In genomic region chr11:72752088-72752914, GRCh38 we compare ENCODE assay signal across 8 cellular contexts. TPM values are rescaled to one million over a fixed set of nuclear protein-coding genes. Genes with fewer than 3 reads are reported as not detected.
DNase-seq lines count a peak whose midpoint lies in the region; ATAC-seq, FAIRE-seq and TF ChIP-seq lines count a peak whose summit lies in the region.

Gene ARAP1, minus strand, starts transcription at chr11:72752408. Its CDS starts 25,280 bp downstream, at chr11:72727128.

- H3K36me3 Mint-ChIP-seq in CD14-positive monocyte = peaks cover 29 to 34% of the 10 kb centered on the region in 2 donors

- H3K4me3 Mint-ChIP-seq in CD14-positive monocyte = peak within 1 kb of the TSS; percentile 91 to 99

- TF ChIP-seq CTCF in CD14-positive monocyte (IDR thresholded peaks at IDR 0.05) (no peak), neutrophil (IDR thresholded peaks at IDR 0.05) (peak; percentile 59), subcutaneous adipose tissue (IDR thresholded peaks at IDR 0.05; ENCODE audit: low read depth) (no peak)

- H3K9me3 ChIP-seq in HUES6 (ENCODE audit: control insufficient read depth, insufficient read depth, low read depth, low read length) = no peaks in the 10 kb centered on the region
- H3K9me3 ChIP-seq in SJCRH30 (replicated peaks) = no peaks in the 10 kb centered on the region
- H3K9me3 ChIP-seq in neutrophil = no peaks in the 10 kb centered on the region

- H3K4me1 Mint-ChIP-seq in CD14-positive monocyte = peaks cover 59% of the 10 kb centered on the region

- H3K4me1 ChIP-seq in HUES6 (ENCODE audit: control insufficient read depth, insufficient read depth, low read length) (peaks cover 37% of the 10 kb centered on the region), SJCRH30 (peaks cover 6% of the 10 kb centered on the region; the same call in 1 of the 2 replicates), neutrophil (ENCODE audit: control insufficient read depth in 1 of 2, insufficient read depth in 1 of 2, low read depth in 1 of 2, low read length in 1 of 2) (peaks cover 49 to 53% of the 10 kb centered on the region in 2 experiments)

- peak within 1 kb of the TSS; percentile 80 for H3K9ac ChIP-seq in HUES6 (ENCODE audit: low read length)

- H3K27me3 ChIP-seq in HUES6 (ENCODE audit: control insufficient read depth, insufficient read depth, low read length) (no peaks in the 10 kb centered on the region), SJCRH30 (no peaks in the 10 kb centered on the region), neutrophil (no peaks in the 10 kb centered on the region)

- intact Hi-C loops in CD14-positive monocyte (cut with micrococcal nuclease) = no loop called here

- ATAC-seq in GM19395 (IDR thresholded peaks at IDR 0.05; ENCODE audit: unreplicated experiment) = peak; percentile 72

- FAIRE-seq in frontal cortex (lab: Jason Lieb, UNC) = no peak

- H3K4me3 ChIP-seq in HUES6 (ENCODE audit: low read depth, low read length) (peak within 1 kb of the TSS; percentile 85), SJCRH30 (peak within 1 kb of the TSS; percentile 61), neutrophil (ENCODE audit: low read depth in 1 of 2, low read length in 1 of 2) (peak within 1 kb of the TSS; percentile 84 to 99)

- H3K27ac ChIP-seq in HUES6 (ENCODE audit: low read depth, low read length) = peak within 1 kb of the TSS; percentile 70; the same call in 1 of the 2 replicates
- no peak within 1 kb of the TSS for H3K27ac ChIP-seq in SJCRH30
- peak within 1 kb of the TSS; percentile 90 for H3K27ac ChIP-seq in neutrophil

- DNase-seq in CD14-positive monocyte (ENCODE audit: low spot score) = peak; percentile 76
- DNase-seq in SJCRH30 = peak; percentile 63 to 64
- peak; percentile 70 for DNase-seq in activated gamma-delta T cell treated with anti-CD3 and anti-CD28 coated beads, Interleukin-2, amount 50 U/mL, for 16 hours (ENCODE audit: low read depth)
- DNase-seq in frontal cortex (ENCODE audit: low spot score in 2 of 2) = peak; percentile 88 to 89

- peaks cover 12% of the 10 kb centered on the region; the same call in 1 of the 2 replicates for H3K36me3 ChIP-seq in HUES6 (ENCODE audit: control insufficient read depth, insufficient read depth, low read length)
- H3K36me3 ChIP-seq in SJCRH30 = no peaks in the 10 kb centered on the region
- H3K36me3 ChIP-seq in neutrophil = peaks cover 28% of the 10 kb centered on the region

- peak within 1 kb of the TSS; percentile 93 to 99 (median 97) for H3K27ac Mint-ChIP-seq in CD14-positive monocyte

- peaks cover 0 to 3% (median 0%) of the 10 kb centered on the region in 7 donors for H3K9me3 Mint-ChIP-seq in CD14-positive monocyte

- peaks cover 1 to 4% (median 3%) of the 10 kb centered on the region in 3 donors for H3K27me3 Mint-ChIP-seq in CD14-positive monocyte (ENCODE audit: low read depth in 3 of 3)

RNA-seq across cellular contexts. Expression of gene ARAP1, which starts in this region (rescaled TPM):
- 10 to 100 TPM; 48.7 to 79.0 TPM for polyA plus RNA-seq in CD14-positive monocyte
- total RNA-seq in SJCRH30 (2014; rRNA removed; shearing (Covaris generic)) = 19.0 and 22.1 TPM in 2 replicates
- total RNA-seq in frontal cortex (20.0 TPM), subcutaneous adipose tissue (100 to 1,000 TPM in 3 of 4 donors, 10 to 100 TPM in 1; 35.1 to 161 (median 127) TPM)
